8 cellular contexts compared by ENCODE assay signal in the genomic region with DNA sequence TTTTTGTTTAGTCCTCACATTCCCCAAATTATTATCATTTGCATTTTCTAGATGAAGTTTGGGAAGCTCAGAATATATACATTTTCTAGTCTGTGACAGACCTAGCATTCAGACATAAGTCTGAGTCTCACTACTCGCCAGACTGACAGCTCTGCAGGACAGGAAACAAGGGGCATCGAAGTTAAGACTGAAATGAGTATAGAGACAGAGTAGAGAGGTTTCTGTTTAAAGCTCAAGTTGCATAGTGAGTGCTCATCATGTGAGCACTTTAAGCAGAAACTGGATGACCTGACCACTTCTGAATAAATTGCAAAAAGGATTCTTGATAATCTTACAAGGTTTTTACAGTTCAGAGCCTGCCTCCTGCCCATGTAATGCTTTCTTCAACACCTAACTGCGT. TPM values are rescaled to one million over a fixed set of nuclear protein-coding genes. Genes with fewer than 3 reads are reported as not detected.
A peak's percentile ranks its signal among the peaks of the same experiment; 100 is the strongest.
DNase-seq lines count a peak whose midpoint lies in the region; ATAC-seq, FAIRE-seq and TF ChIP-seq lines count a peak whose summit lies in the region.

No MANE protein-coding gene starts in this region.

- peak overlapping the region; percentile 97 for H3K27ac ChIP-seq in muscle layer of duodenum (ENCODE audit: low read length)

- peaks cover 5 to 37% of the 10 kb centered on the region in 2 donors for H3K4me1 ChIP-seq in muscle layer of duodenum (ENCODE audit: control insufficient read depth in 1 of 2, insufficient read depth in 2 of 2, low read length in 2 of 2)

- TF ChIP-seq CTCF in cardiac fibroblast (IDR thresholded peaks at IDR 0.05; ENCODE audit: low read depth, low read length), result no peak

- H3K27me3 ChIP-seq in MG63 (no peaks in the 10 kb centered on the region), muscle layer of duodenum (ENCODE audit: low read depth, low read length) (no peaks in the 10 kb centered on the region)

- peak; percentile 67 for FAIRE-seq in GM12892 (lab: Jason Lieb, UNC)

- peak; percentile 56 for ATAC-seq in GM21737 (IDR thresholded peaks at IDR 0.05; ENCODE audit: unreplicated experiment)
- ATAC-seq in esophagus mucosa, result no peak

- peak overlapping the region; percentile 83 for H3K4me3 ChIP-seq in MG63
- peak overlapping the region; percentile 76 to 89 for H3K4me3 ChIP-seq in cardiac fibroblast (replicated peaks in 1 of 2; ENCODE audit: low read depth in 2 of 2, low read length in 2 of 2)
- H3K4me3 ChIP-seq in muscle layer of duodenum (ENCODE audit: low read depth in 1 of 2, low read length in 2 of 2), result peak overlapping the region; percentile 93 to 100

- DNase-seq in GM12892 (ENCODE audit: insufficient read length), result no peak
- DNase-seq in MG63, result no peak
- peak; percentile 10 to 15 for DNase-seq in cardiac fibroblast (ENCODE audit: low read depth in 2 of 2)
- no peak for DNase-seq in NCI-H748 treated with DMSO at 0.1 percent for 48 hours (lab: John Stamatoyannopoulos, UW)
- DNase-seq in stimulated activated naive CD4-positive, alpha-beta T cell (lab: John Stamatoyannopoulos, UW), result no peak

- no peak for TF ChIP-seq POLR2A in GM12892 (IDR thresholded peaks at IDR 0.05; ENCODE audit: low read depth, low read length)

- H3K9me3 ChIP-seq in MG63, result no peaks in the 10 kb centered on the region
- H3K9me3 ChIP-seq in muscle layer of duodenum (ENCODE audit: control insufficient read depth in 1 of 2, low read length in 2 of 2), result no peaks in the 10 kb centered on the region

- H3K36me3 ChIP-seq in MG63 (peaks cover 3% of the 10 kb centered on the region; the same call in 1 of the 2 replicates), muscle layer of duodenum (ENCODE audit: control insufficient read depth in 1 of 2, insufficient read depth in 2 of 2, low read length in 2 of 2) (peaks cover 0 to 8% of the 10 kb centered on the region in 2 donors)

RNA-seq across cellular contexts. Expression of a gene that starts 1.1 kb away (rescaled TPM):
- 49.0 TPM for polyA plus RNA-seq in GM12892 (2012; ENCODE audit: missing spikeins)
- total RNA-seq in MG63 (2014; rRNA removed; shearing (Covaris generic); ENCODE audit: low replicate concordance), result 16.5 and 30.2 TPM in 2 replicates
- 104 TPM for total RNA-seq in esophagus mucosa

RNA-seq across cellular contexts. Expression of a gene that starts 1.4 kb away (rescaled TPM):
- 76.0 TPM for polyA plus RNA-seq in GM12892 (2012; ENCODE audit: missing spikeins)
- 141 and 162 TPM in 2 replicates for total RNA-seq in MG63 (2014; rRNA removed; shearing (Covaris generic); ENCODE audit: low replicate concordance)
- 109 TPM for total RNA-seq in esophagus mucosa

Comparison
In these comparisons a context has a peak if more than half of its experiments do, and no peak if none do; other contexts are left out.
1. DNase-seq: peak in cardiac fibroblast (2 of 2); none in GM12892 (single experiment), MG63 (single experiment), NCI-H748 treated with DMSO at 0.1 percent for 48 hours (single experiment) and stimulated activated naive CD4-positive, alpha-beta T cell (0 of 6).
2. Peak in every context shown above with its lines, with median percentiles within 50 percentile points of each other: H3K4me3 ChIP-seq.